In genomic region chr2:131045286-131045924, GRCh38 we compare ENCODE assay signal across 17 cellular contexts. TPM values are rescaled to one million over a fixed set of nuclear protein-coding genes. Genes with fewer than 3 reads are reported as not detected.
DNase-seq lines count a peak whose midpoint lies in the region; ATAC-seq and TF ChIP-seq lines count a peak whose summit lies in the region.
"Had no signal": no experiment of that assay in that cellular context is flagged by ENCODE, and none has a peak within 500 bp of the region (broad histone marks: within the 10 kb centered on the region; RNA-seq: fewer than 3 reads in every experiment).

No MANE protein-coding gene starts in this region.

- H3K4me1 ChIP-seq in heart right ventricle: peaks cover 0 to 18% (median 3%) of the 10 kb centered on the region in 9 donors
- peaks cover 22% of the 10 kb centered on the region for H3K4me1 ChIP-seq in CD4-positive, alpha-beta memory T cell (ENCODE audit: insufficient read depth, low read length)
- no peaks in the 10 kb centered on the region for H3K4me1 ChIP-seq in testis
- H3K4me1 ChIP-seq: BE2C, HAP-1 had no signal

- H3K4me3 Mint-ChIP-seq in CD4-positive, alpha-beta memory T cell: no peak overlapping the region
- H3K4me3 Mint-ChIP-seq: CD8-positive, alpha-beta T cell had no signal

- H3K27me3 ChIP-seq in heart right ventricle: peaks cover under 1 to 14% (median 4%) of the 10 kb centered on the region in 7 donors
- H3K27me3 ChIP-seq in CD4-positive, alpha-beta memory T cell (ENCODE audit: insufficient read depth, low read length): no peaks in the 10 kb centered on the region
- no peaks in the 10 kb centered on the region for H3K27me3 ChIP-seq in testis
- H3K27me3 ChIP-seq: BE2C had no signal

- no peak for TF ChIP-seq POLR2A in testis (IDR thresholded peaks at IDR 0.05)

- ATAC-seq in left ventricle myocardium superior (no peak), heart right ventricle (no peak), GM18873 (IDR thresholded peaks at IDR 0.05; ENCODE audit: low FRiP score, unreplicated experiment) (no peak)
- ATAC-seq: CD8-positive, alpha-beta T cell had no signal

- H3K9me3 Mint-ChIP-seq in CD4-positive, alpha-beta memory T cell: no peaks in the 10 kb centered on the region
- H3K9me3 Mint-ChIP-seq: CD8-positive, alpha-beta T cell had no signal

- H3K9me3 ChIP-seq in heart right ventricle: no peaks in the 10 kb centered on the region
- no peaks in the 10 kb centered on the region for H3K9me3 ChIP-seq in CD4-positive, alpha-beta memory T cell (ENCODE audit: control insufficient read depth in 1 of 2, low read length in 2 of 2)
- no peaks in the 10 kb centered on the region for H3K9me3 ChIP-seq in testis
- H3K9me3 ChIP-seq: BE2C, HAP-1 had no signal

- peak overlapping the region in 1 of 7 donors; percentile 6 for H3K27ac Mint-ChIP-seq in CD4-positive, alpha-beta memory T cell
- H3K27ac Mint-ChIP-seq: CD8-positive, alpha-beta T cell had no signal

- peaks cover 26 to 36% of the 10 kb centered on the region in 2 donors for H3K36me3 Mint-ChIP-seq in CD4-positive, alpha-beta memory T cell

- CTCF ChIA-PET in CD4-positive, alpha-beta memory T cell (lab: Charles Lee; ENCODE audit: partially characterized antibody): no interaction called here

- H3K27ac ChIP-seq in heart right ventricle (no peak overlapping the region), testis (no peak overlapping the region)
- H3K27ac ChIP-seq in CD4-positive, alpha-beta memory T cell (ENCODE audit: low read depth, low read length): no peak overlapping the region

- H3K36me3 ChIP-seq in heart right ventricle (peaks cover 0 to 46% (median 17%) of the 10 kb centered on the region in 9 donors), testis (ENCODE audit: low read depth, missing control alignments) (no peaks in the 10 kb centered on the region)
- H3K36me3 ChIP-seq in CD4-positive, alpha-beta memory T cell (ENCODE audit: insufficient read depth, low read length): peaks cover 26% of the 10 kb centered on the region

- peaks cover 15 to 29% (median 20%) of the 10 kb centered on the region in 4 donors for H3K4me1 Mint-ChIP-seq in CD4-positive, alpha-beta memory T cell

- 78 to 91% methylated on average over 5 of the region's 5 CpGs for WGBS in heart right ventricle, 2 donors
- WGBS in testis, 2 donors: 97 to 100% methylated on average over 1 to 5 of the region's 5 CpGs

- POLR2A ChIA-PET in CD4-positive, alpha-beta memory T cell (lab: Charles Lee; ENCODE audit: partially characterized antibody): no interaction called here

- no peaks in the 10 kb centered on the region for H3K27me3 Mint-ChIP-seq in CD4-positive, alpha-beta memory T cell

- H3K4me3 ChIP-seq in heart right ventricle (no peak overlapping the region), testis (no peak overlapping the region)
- no peak overlapping the region for H3K4me3 ChIP-seq in CD4-positive, alpha-beta memory T cell (ENCODE audit: low read length in 2 of 2)
- H3K4me3 ChIP-seq: HAP-1 had no signal

- DNase-seq in left ventricle myocardium superior (peak; percentile 23), heart right ventricle (no peak), epidermal melanocyte (ENCODE audit: insufficient read length, low spot score) (peak; percentile 13), myocyte (ENCODE audit: low read depth) (peak; percentile 66), ureter (ENCODE audit: low spot score) (peak; percentile 35), testis (no peak)
- no peak for DNase-seq in CD4-positive, alpha-beta memory T cell
- DNase-seq: 8988T; BE2C; CD8-positive, alpha-beta T cell; DMS79 treated with DMSO at 0.1 percent for 48 hours; NCI-H1417; NCI-H187 treated with DMSO at 0.1 percent for 48 hours; NK-92 treated with Interleukin-12 subunit alpha and Interleukin-12 subunit beta, amount 100 ng/mL, for 24 hours; SHP77 treated with DMSO at 0.1 percent for 48 hours had no signal

- intact Hi-C loops in left ventricle myocardium superior (cut with micrococcal nuclease): no loop called here
- intact Hi-C loops in heart right ventricle (cut with DNase I): loop anchor here in 1 of 10 donors (10.0 kb wide), 1 partner anchor 89 kb away; no protein-coding TSS in a partner anchor
- intact Hi-C loops in CD4-positive, alpha-beta memory T cell (cut with micrococcal nuclease): no loop called here
- intact Hi-C loops in testis (cut with DNase I; ENCODE audit: low total_unique reads): no loop called here

- TF ChIP-seq CTCF in heart right ventricle (IDR thresholded peaks at IDR 0.05) (no peak), testis (IDR thresholded peaks at IDR 0.05) (no peak)

RNA-seq across cellular contexts. Expression of gene FAM168B, which starts 47.9 kb away (rescaled TPM):
- total RNA-seq in left ventricle myocardium superior (96.1 TPM), heart right ventricle (100 to 1,000 TPM in 2 of 10 donors, 10 to 100 TPM in 8; 64.6 to 112 (median 88.6) TPM), myocyte (168 and 184 TPM in 2 replicates), ureter (70.9 TPM), testis (100 to 1,000 TPM; 120 to 165 TPM)
- polyA plus RNA-seq in heart right ventricle (10 to 100 TPM; 17.3 to 35.2 TPM), testis (ENCODE audit: insufficient read depth, low read depth, low replicate concordance) (76.3 TPM)
- polyA plus RNA-seq in myocyte (2012): 77.5 TPM
- total RNA-seq in CD4-positive, alpha-beta memory T cell: 10 to 100 TPM; 79.4 to 81.0 TPM
- polyA plus RNA-seq in CD4-positive, alpha-beta memory T cell: 10 to 100 TPM; 17.4 to 37.2 TPM

RNA-seq across cellular contexts. Expression of gene PLEKHB2, which starts 59.7 kb away (rescaled TPM):
- total RNA-seq in left ventricle myocardium superior (34.1 TPM), heart right ventricle (10 to 100 TPM; 24.7 to 50.4 (median 38.0) TPM), myocyte (82.0 and 88.6 TPM in 2 replicates), ureter (57.7 TPM), testis (100 to 1,000 TPM; 109 to 126 TPM)
- polyA plus RNA-seq in heart right ventricle (10 to 100 TPM in 1 of 2 donors, 1 to 10 TPM in 1; 8.7 to 27.7 TPM), testis (ENCODE audit: insufficient read depth, low read depth, low replicate concordance) (86.5 TPM)
- 70.5 TPM for polyA plus RNA-seq in myocyte (2012)
- 10 to 100 TPM; 45.5 to 48.3 TPM for total RNA-seq in CD4-positive, alpha-beta memory T cell
- polyA plus RNA-seq in CD4-positive, alpha-beta memory T cell: 10 to 100 TPM; 70.3 to 84.2 TPM

Comparison
In these comparisons a context has a peak if more than half of its experiments do, and no peak if none do; other contexts are left out.
1. DNase-seq: peak in left ventricle myocardium superior (single experiment), epidermal melanocyte (single experiment), myocyte (single experiment) and ureter (single experiment); none in heart right ventricle (0 of 2), CD4-positive, alpha-beta memory T cell (0 of 5) and testis (single experiment).